ENCODE assay signal across 4 cellular contexts in genomic region chr22:49436056-49436455, GRCh38.
"Had no signal": no experiment of that assay in that cellular context is flagged by ENCODE, and none has a peak within 500 bp of the region (broad histone marks: within the 10 kb centered on the region; RNA-seq: fewer than 3 reads in every experiment).

No MANE protein-coding gene starts in this region.

- DNase-seq: IMR-90 had no signal

- H3K4me3 ChIP-seq: K562 had no signal

- H3K4me1 Mint-ChIP-seq: IgD-negative memory B cell had no signal

- H3K27ac ChIP-seq: HL-60 had no signal

- H3K4me3 Mint-ChIP-seq: IgD-negative memory B cell had no signal

- H3K27ac Mint-ChIP-seq: IgD-negative memory B cell had no signal
